In genomic region chr13:24307211-24308067, GRCh38 we compare ENCODE assay signal across 20 cellular contexts. TPM values are rescaled to one million over a fixed set of nuclear protein-coding genes. Genes with fewer than 3 reads are reported as not detected.
A peak's percentile ranks its signal among the peaks of the same experiment; 100 is the strongest.
DNase-seq lines count a peak whose midpoint lies in the region; ATAC-seq and TF ChIP-seq lines count a peak whose summit lies in the region.
"Had no signal": no experiment of that assay in that cellular context is flagged by ENCODE, and none has a peak within 500 bp of the region (broad histone marks: within the 10 kb centered on the region; RNA-seq: fewer than 3 reads in every experiment).

No MANE protein-coding gene starts in this region.

- H3K56ac ChIP-seq in IMR-90 (ENCODE audit: extremely low read depth, insufficient read depth, low read length), result no peak overlapping the region

- peak; percentile 17 for DNase-seq in DMS153 treated with DMSO at 0.1 percent for 48 hours (lab: John Stamatoyannopoulos, UW; ENCODE audit: unreplicated experiment)
- DNase-seq in IMR-90, result no peak
- peak; percentile 62 for DNase-seq in coronary artery (ENCODE audit: low spot score)
- DNase-seq in neural progenitor cell (ENCODE audit: low spot score), result peak; percentile 18
- DNase-seq in SJCRH30, result no peak
- DNase-seq in cerebellum (ENCODE audit: low spot score), result no peak
- DNase-seq: activated CD4-positive, alpha-beta T cell treated with anti-CD3 and anti-CD28 coated beads for 1 hour; activated T-cell treated with anti-CD3 and anti-CD28 coated beads, Interleukin-2, amount 50 U/mL, for 1 hour; Karpas-422; NCI-H2081 treated with DMSO at 0.1 percent for 48 hours; stimulated activated CD4-positive, alpha-beta T cell treated with anti-CD3 and anti-CD28 coated beads, Interleukin-4, amount 100 ng/mL, for 4 hours; T-cell had no signal

- ATAC-seq in IMR-90 (ENCODE audit: low read depth) (no peak; the same call in 1 of the 2 replicates), GM18861 (IDR thresholded peaks at IDR 0.05; ENCODE audit: unreplicated experiment) (no peak), GM19395 (IDR thresholded peaks at IDR 0.05; ENCODE audit: unreplicated experiment) (no peak)

- H3K14ac ChIP-seq in IMR-90 (replicated peaks; ENCODE audit: low read depth, low read length), result peak overlapping the region; percentile 59; the same call in 1 of the 2 replicates

- H3K4me1 ChIP-seq in IMR-90 (ENCODE audit: control insufficient read depth, insufficient read depth, low read length), result peaks cover 15% of the 10 kb centered on the region
- H3K4me1 ChIP-seq in neural progenitor cell, result no peaks in the 10 kb centered on the region
- H3K4me1 ChIP-seq in SJCRH30, result no peaks in the 10 kb centered on the region
- H3K4me1 ChIP-seq: ascending aorta had no signal

- peaks cover 0 to 3% of the 10 kb centered on the region in 2 experiments; a peak in 1 of 4 replicates for H3K79me1 ChIP-seq in IMR-90 (ENCODE audit: low read depth in 1 of 2, low read length in 2 of 2)

- TF ChIP-seq POLR2A in IMR-90 (IDR thresholded peaks at IDR 0.05; ENCODE audit: low read depth, low read length), result no peak

- H3K36me3 Mint-ChIP-seq in neural progenitor cell, result peaks cover 11% of the 10 kb centered on the region

- 61% methylated on average over 4 of the region's 27 CpGs; no CpG with 5 or more reads in 1 of the 2 experiments for WGBS in IMR-90 (ENCODE audit: extremely low coverage in 2 of 2, insufficient read length in 1 of 2), 2 experiments

- intact Hi-C loops in IMR-90 (cut with micrococcal nuclease), result no loop called here

- dilution Hi-C loops in IMR-90 (cut with HindIII; ENCODE audit: low sequenced_read_pairs, unreplicated experiment), result no loop called here

- no peaks in the 10 kb centered on the region for H3K79me2 ChIP-seq in neural progenitor cell (ENCODE audit: low read depth)

- POLR2A ChIA-PET in IMR-90 (lab: Charles Lee; ENCODE audit: unreplicated experiment), result no interaction called here

- peak overlapping the region; percentile 11; the same call in 1 of the 2 replicates for H3K4me2 ChIP-seq in IMR-90 (ENCODE audit: low read depth, low read length)
- H3K4me2 ChIP-seq in neural progenitor cell, result no peak overlapping the region

- no peak overlapping the region for H3K27ac Mint-ChIP-seq in neural progenitor cell
- H3K27ac Mint-ChIP-seq: stimulated activated memory B cell treated with anti-CD40 and anti-IgM and Interleukin-4, amounts not matched to agents 10 μg/mL and 1 μg/mL and 100 μg/mL, for 72 hours; T-cell had no signal

- peak overlapping the region; percentile 66 for H3K18ac ChIP-seq in IMR-90 (ENCODE audit: low read depth, low read length)

- no peak for TF ChIP-seq RAD21 in IMR-90 (IDR thresholded peaks at IDR 0.05; ENCODE audit: low read length)

- CTCF ChIA-PET in IMR-90 (lab: Yijun Ruan, JAX), result no interaction called here

- no peak for TF ChIP-seq CTCF in IMR-90 (conservative IDR thresholded peaks at IDR 0.05; ENCODE audit: low read depth, low read length)
- no peak for TF ChIP-seq CTCF in coronary artery (IDR thresholded peaks at IDR 0.05)
- no peak for TF ChIP-seq CTCF in neural progenitor cell (IDR thresholded peaks at IDR 0.05)

- no peak overlapping the region for H2AFZ ChIP-seq in IMR-90 (replicated peaks; ENCODE audit: low read length, poor library complexity)
- H2AFZ ChIP-seq in neural progenitor cell (replicated peaks), result no peak overlapping the region

- no peaks in the 10 kb centered on the region for H3F3A ChIP-seq in neural progenitor cell (ENCODE audit: low read depth)

- H3K27me3 ChIP-seq in IMR-90 (ENCODE audit: control insufficient read depth, insufficient read depth, low read length) (no peaks in the 10 kb centered on the region), neural progenitor cell (no peaks in the 10 kb centered on the region), SJCRH30 (no peaks in the 10 kb centered on the region)
- H3K27me3 ChIP-seq: ascending aorta had no signal

- in situ Hi-C loops in IMR-90 (cut with MboI; ENCODE audit: low sequenced_read_pairs), result no loop called here

- H3K27me3 Mint-ChIP-seq in neural progenitor cell (ENCODE audit: insufficient read depth, low read depth), result peaks cover 10% of the 10 kb centered on the region
- H3K27me3 Mint-ChIP-seq: T-cell had no signal

- H3K9me1 ChIP-seq in IMR-90 (ENCODE audit: insufficient read depth, low read length), result peaks cover 13% of the 10 kb centered on the region

- H3K4me1 Mint-ChIP-seq in neural progenitor cell, result no peaks in the 10 kb centered on the region
- H3K4me1 Mint-ChIP-seq: stimulated activated memory B cell treated with anti-CD40 and anti-IgM and Interleukin-4, amounts not matched to agents 10 μg/mL and 1 μg/mL and 100 μg/mL, for 72 hours had no signal

- H4K91ac ChIP-seq in IMR-90 (ENCODE audit: insufficient read depth, low read depth, low read length), result peak overlapping the region; percentile 31; the same call in 1 of the 2 replicates

- H3K4ac ChIP-seq in IMR-90 (ENCODE audit: low read depth, low read length), result peak overlapping the region; percentile 67

- no TSS peak for BruUV-seq in IMR-90 (replicated peaks; lab: Mats Ljungman, UMichigan)

- no peaks in the 10 kb centered on the region for H3K9me3 ChIP-seq in IMR-90 (ENCODE audit: control insufficient read depth, insufficient read depth, low read length)
- H3K9me3 ChIP-seq in neural progenitor cell (ENCODE audit: low read depth), result no peaks in the 10 kb centered on the region
- no peaks in the 10 kb centered on the region for H3K9me3 ChIP-seq in SJCRH30 (replicated peaks)
- H3K9me3 ChIP-seq: ascending aorta had no signal

- H2BK20ac ChIP-seq in IMR-90 (ENCODE audit: low read depth, low read length), result peak overlapping the region; percentile 39; the same call in 1 of the 2 replicates

- H4K5ac ChIP-seq in IMR-90 (ENCODE audit: low read depth, low read length), result peak overlapping the region; percentile 61; the same call in 1 of the 2 replicates

- no peak overlapping the region for H3K9ac ChIP-seq in IMR-90 (ENCODE audit: low read depth, low read length)
- H3K9ac ChIP-seq in neural progenitor cell, result no peak overlapping the region

- H2AK9ac ChIP-seq in IMR-90 (replicated peaks; ENCODE audit: low read depth, low read length, poor library complexity), result peak overlapping the region; percentile 62

- H3K4me3 ChIP-seq in IMR-90 (ENCODE audit: insufficient read depth, low read depth, low read length) (no peak overlapping the region), coronary artery (no peak overlapping the region), neural progenitor cell (no peak overlapping the region), SJCRH30 (no peak overlapping the region)
- H3K4me3 ChIP-seq: ascending aorta had no signal

- peak overlapping the region; percentile 56 for H2AK5ac ChIP-seq in IMR-90 (ENCODE audit: low read depth, low read length)

- no peak overlapping the region for H3K4me3 Mint-ChIP-seq in neural progenitor cell
- H3K4me3 Mint-ChIP-seq: stimulated activated memory B cell treated with anti-CD40 and anti-IgM and Interleukin-4, amounts not matched to agents 10 μg/mL and 1 μg/mL and 100 μg/mL, for 72 hours; T-cell had no signal

- peak overlapping the region; percentile 68 for H2BK120ac ChIP-seq in IMR-90 (ENCODE audit: low read depth, low read length)

- peak overlapping the region; percentile 2; the same call in 1 of the 2 replicates for H3K23ac ChIP-seq in IMR-90 (ENCODE audit: low read depth, low read length)

- H4K20me1 ChIP-seq in IMR-90 (ENCODE audit: insufficient read depth, low read length) (peaks cover 4% of the 10 kb centered on the region; the same call in 1 of the 2 replicates), neural progenitor cell (ENCODE audit: low read depth) (no peaks in the 10 kb centered on the region)

- 0 out of 4 replicates have a peak overlapping the region, but pooled peaks of 1 of the 2 experiments have one; percentile 43 for H4K8ac ChIP-seq in IMR-90 (ENCODE audit: low read depth in 2 of 2, low read length in 2 of 2)

- peak overlapping the region; percentile 36 for H2BK5ac ChIP-seq in IMR-90 (ENCODE audit: low read depth, low read length, poor library complexity, severe bottlenecking)

- H3K36me3 ChIP-seq in IMR-90 (ENCODE audit: control insufficient read depth, insufficient read depth, low read length), result peaks cover 11% of the 10 kb centered on the region
- no peaks in the 10 kb centered on the region for H3K36me3 ChIP-seq in neural progenitor cell
- H3K36me3 ChIP-seq in SJCRH30, result peaks cover 8% of the 10 kb centered on the region

- H3K27ac ChIP-seq in IMR-90 (ENCODE audit: insufficient read depth, low read length) (peak overlapping the region; percentile 37; the same call in 1 of the 2 replicates), coronary artery (no peak overlapping the region), neural progenitor cell (no peak overlapping the region), SJCRH30 (no peak overlapping the region)
- H3K27ac ChIP-seq: ascending aorta, C4-2B had no signal

- H2BK15ac ChIP-seq in IMR-90 (ENCODE audit: low read depth, low read length), result no peak overlapping the region; the same call in 2 of the 3 replicates

- no peaks in the 10 kb centered on the region for H3K9me3 Mint-ChIP-seq in neural progenitor cell
- H3K9me3 Mint-ChIP-seq: stimulated activated memory B cell treated with anti-CD40 and anti-IgM and Interleukin-4, amounts not matched to agents 10 μg/mL and 1 μg/mL and 100 μg/mL, for 72 hours; T-cell had no signal

TF ChIP-seq in IMR-90, 13 proteins besides CTCF, POLR2A, EP300 and RAD21:
- TF ChIP-seq FOS (IDR thresholded peaks at IDR 0.05; ENCODE audit: low read depth, low read length) (no peak), SMC3 (IDR thresholded peaks at IDR 0.05; ENCODE audit: low read depth, low read length) (no peak), RCOR1 (IDR thresholded peaks at IDR 0.05; ENCODE audit: insufficient replicate concordance, low read length) (no peak), NFE2L2 (IDR thresholded peaks at IDR 0.05; ENCODE audit: low read depth, low read length) (no peak)

RNA-seq across cellular contexts. Expression of gene C1QTNF9, which starts 1.9 kb away (rescaled TPM):
- under 0.01 and 0.18 TPM in 2 replicates for total RNA-seq in IMR-90 (2012; rRNA removed)
- polyA plus RNA-seq in IMR-90 (2012; rRNA removed), result 0.21 and 0.22 TPM in 2 replicates
- 0.02 and 0.14 TPM in 2 replicates for polyA plus RNA-seq in IMR-90 (2012; cell fraction: cytosol; rRNA removed)
- 0.08 and 0.49 TPM in 2 replicates for polyA plus RNA-seq in IMR-90 (2012; cell fraction: nucleus; rRNA removed; ENCODE audit: low replicate concordance)
- not detected in 2 replicates for total RNA-seq in neural progenitor cell (ENCODE audit: low replicate concordance)
- 0.05 TPM in 1 of 2 replicates, not detected in the other for total RNA-seq in SJCRH30 (2014; rRNA removed; shearing (Covaris generic))
- not detected for total RNA-seq in cerebellum
- total RNA-seq: ascending aorta, fibroblast of villous mesenchyme, H1, pulmonary artery endothelial cell had no signal
- polyA plus RNA-seq: H1 had no signal

Comparison
In these comparisons a context has a peak if more than half of its experiments do, and no peak if none do; other contexts are left out.
1. DNase-seq: peak in DMS153 treated with DMSO at 0.1 percent for 48 hours (single experiment), coronary artery (single experiment) and neural progenitor cell (single experiment); none in IMR-90 (single experiment), SJCRH30 (0 of 2) and cerebellum (single experiment).